Comparison of ENCODE assay signal across 27 cellular contexts in the genomic region with DNA sequence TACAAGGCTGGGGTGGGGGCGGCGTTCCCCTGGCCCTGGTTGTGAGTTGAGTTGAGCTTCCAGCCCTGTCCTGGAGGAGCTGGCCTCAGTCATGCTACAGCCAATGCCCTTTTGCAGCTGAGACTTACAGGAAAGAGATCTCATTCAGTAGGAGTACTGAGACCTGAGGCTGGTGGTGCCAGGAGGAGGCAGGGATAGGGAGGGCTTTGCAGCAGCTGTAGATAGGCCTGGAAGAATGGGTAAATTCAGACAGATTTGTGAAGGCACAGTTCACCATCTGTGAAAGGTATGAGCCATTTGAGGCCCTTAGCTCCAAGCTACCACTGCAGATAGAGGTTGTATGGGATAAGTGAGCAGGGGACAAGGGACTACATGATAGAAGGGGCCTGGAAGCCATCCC. TPM values are rescaled to one million over a fixed set of nuclear protein-coding genes. Genes with fewer than 3 reads are reported as not detected.
"Had no signal": no experiment of that assay in that cellular context is flagged by ENCODE, and none has a peak within 500 bp of the region (broad histone marks: within the 10 kb centered on the region; RNA-seq: fewer than 3 reads in every experiment).

No MANE protein-coding gene starts in this region.

- DNase-seq: activated CD4-positive, alpha-beta T cell treated with anti-CD3 and anti-CD28 coated beads for 1 hour; activated CD4-positive, alpha-beta T cell treated with anti-CD3 and anti-CD28 coated beads, Interleukin-2, amount 50 U/mL, for 1 hour; activated CD8-positive, alpha-beta memory T cell treated with anti-CD3 and anti-CD28 coated beads for 24 hours; activated CD8-positive, alpha-beta memory T cell treated with anti-CD3 and anti-CD28 coated beads, Interleukin-2, amount 50 U/mL, for 4 hours; activated naive CD4-positive, alpha-beta T cell treated with Interleukin-2 at 50 U/mL for 16 hours; activated T-cell treated with anti-CD3 and anti-CD28 coated beads, Interleukin-2, amount 50 U/mL, for 48 hours; cerebellar nuclear complex; cortex of kidney; effector CD4-positive, alpha-beta T cell; erythroblast; foreskin fibroblast; immature natural killer cell; left lung; naive thymus-derived CD8-positive, alpha-beta T cell; ovary; psoas muscle; spleen; stimulated activated CD4-positive, alpha-beta T cell treated with anti-CD3 and anti-CD28 coated beads, Interleukin-4, amount 100 ng/mL, for 1 hour; T-helper 1 cell; T-helper 9 cell; transverse colon; uterus had no signal

- H3K36me3 ChIP-seq: ovary, uterus had no signal

- H3K27me3 ChIP-seq: hepatocyte, left lung, ovary, right atrium auricular region, spleen, suprapubic skin, transverse colon, uterus had no signal

- H3K27ac Mint-ChIP-seq: stimulated activated naive CD8-positive, alpha-beta T cell treated with anti-CD3 and anti-CD28 coated beads, Interleukin-15, Interleukin-2, amounts not matched to agents 100 ng/mL and 50 ng/mL, for 24 hours had no signal

- H3K27ac ChIP-seq: hepatocyte, left lung, ovary, psoas muscle, right atrium auricular region, spleen, suprapubic skin, transverse colon, uterus had no signal

- H3K4me3 Mint-ChIP-seq: immature natural killer cell; naive thymus-derived CD8-positive, alpha-beta T cell; stimulated activated naive CD8-positive, alpha-beta T cell treated with anti-CD3 and anti-CD28 coated beads, Interleukin-15, Interleukin-2, amounts not matched to agents 100 ng/mL and 50 ng/mL, for 24 hours had no signal

- H3K9me3 ChIP-seq: left lung, ovary, psoas muscle, right atrium auricular region, spleen, suprapubic skin, transverse colon, uterus had no signal

- H3K9me3 Mint-ChIP-seq: immature natural killer cell; naive thymus-derived CD8-positive, alpha-beta T cell; stimulated activated naive CD8-positive, alpha-beta T cell treated with anti-CD3 and anti-CD28 coated beads, Interleukin-15, Interleukin-2, amounts not matched to agents 100 ng/mL and 50 ng/mL, for 24 hours had no signal

- H3K27me3 Mint-ChIP-seq: naive thymus-derived CD8-positive, alpha-beta T cell; stimulated activated naive CD8-positive, alpha-beta T cell treated with anti-CD3 and anti-CD28 coated beads, Interleukin-15, Interleukin-2, amounts not matched to agents 100 ng/mL and 50 ng/mL, for 24 hours had no signal

- ATAC-seq: left lung; naive thymus-derived CD8-positive, alpha-beta T cell; psoas muscle had no signal

- H3K4me3 ChIP-seq: hepatocyte, left lung, lung, ovary, psoas muscle, right atrium auricular region, spleen, suprapubic skin, transverse colon, uterus had no signal

RNA-seq across cellular contexts. Expression of a gene that starts 28.6 kb away (rescaled TPM):
- polyA plus RNA-seq: immature natural killer cell had no signal
